ENCODE assay signal across 12 cellular contexts in genomic region chr11:126647735-126648134, GRCh38.
DNase-seq lines count a peak whose midpoint lies in the region; ATAC-seq and TF ChIP-seq lines count a peak whose summit lies in the region.
"Had no signal": no experiment of that assay in that cellular context is flagged by ENCODE, and none has a peak within 500 bp of the region (broad histone marks: within the 10 kb centered on the region; RNA-seq: fewer than 3 reads in every experiment).

No MANE protein-coding gene starts in this region.

- H3K9me3 Mint-ChIP-seq in Calu3 (ENCODE audit: low read depth, unreplicated experiment): peaks cover 4% of the 10 kb centered on the region
- H3K9me3 Mint-ChIP-seq: activated naive CD8-positive, alpha-beta T cell treated with anti-CD3 and anti-CD28 coated beads, Interleukin-2, amount 10 ng/mL, durations not matched to agents 7 days and 5 days had no signal

- no peaks in the 10 kb centered on the region; the same call in 1 of the 2 replicates for H3K4me1 ChIP-seq in PC-3 (ENCODE audit: insufficient read depth, low read length)

- H3K36me3 ChIP-seq in PC-3 (ENCODE audit: low read depth, low read length): no peaks in the 10 kb centered on the region

- no peak overlapping the region for H3K9ac ChIP-seq in PC-3 (ENCODE audit: low read length)

- H3K4me3 ChIP-seq in PC-3 (ENCODE audit: low read length) (no peak overlapping the region), epithelial cell of proximal tubule (ENCODE audit: low read depth, low read length) (no peak overlapping the region)

- peaks cover 9% of the 10 kb centered on the region for H3K4me1 Mint-ChIP-seq in Calu3 (ENCODE audit: low read depth, unreplicated experiment)
- H3K4me1 Mint-ChIP-seq: activated naive CD8-positive, alpha-beta T cell treated with anti-CD3 and anti-CD28 coated beads, Interleukin-2, amount 10 ng/mL, durations not matched to agents 7 days and 5 days had no signal

- no TSS peak for BruUV-seq in Calu3 (replicated peaks; lab: Mats Ljungman, UMichigan)
- BruUV-seq in PC-3 (replicated peaks; lab: Mats Ljungman, UMichigan): no TSS peak

- no peak overlapping the region for H3K27ac Mint-ChIP-seq in Calu3 (ENCODE audit: unreplicated experiment)
- H3K27ac Mint-ChIP-seq: activated naive CD8-positive, alpha-beta T cell treated with anti-CD3 and anti-CD28 coated beads, Interleukin-2, amount 10 ng/mL, durations not matched to agents 7 days and 5 days had no signal

- intact Hi-C loops in Calu3 (cut with micrococcal nuclease; ENCODE audit: unreplicated experiment) (no loop called here), PC-3 (cut with micrococcal nuclease) (no loop called here)

- H3K27me3 Mint-ChIP-seq in Calu3 (ENCODE audit: unreplicated experiment): peaks cover 12% of the 10 kb centered on the region

- H3K27ac ChIP-seq in PC-3 (ENCODE audit: low read length): no peak overlapping the region

- H3K27me3 ChIP-seq in PC-3 (ENCODE audit: low read length): peaks cover 37% of the 10 kb centered on the region

- no peak overlapping the region for H3K4me3 Mint-ChIP-seq in Calu3 (ENCODE audit: low read depth, unreplicated experiment)
- H3K4me3 Mint-ChIP-seq: activated naive CD8-positive, alpha-beta T cell treated with anti-CD3 and anti-CD28 coated beads, Interleukin-2, amount 10 ng/mL, durations not matched to agents 7 days and 5 days had no signal

- no peaks in the 10 kb centered on the region for H3K36me3 Mint-ChIP-seq in Calu3 (ENCODE audit: insufficient read depth, unreplicated experiment)
- H3K36me3 Mint-ChIP-seq: activated naive CD8-positive, alpha-beta T cell treated with anti-CD3 and anti-CD28 coated beads, Interleukin-2, amount 10 ng/mL, durations not matched to agents 7 days and 5 days had no signal

- CTCF ChIA-PET in Calu3 (lab: Charles Lee): no interaction called here
- CTCF ChIA-PET in PC-3 (lab: Charles Lee): no interaction called here

- POLR2A ChIA-PET in PC-3 (lab: Charles Lee; ENCODE audit: unreplicated experiment): no interaction called here

- H3K9me2 ChIP-seq in PC-3 (replicated peaks; ENCODE audit: low read length): no peaks in the 10 kb centered on the region

- no peaks in the 10 kb centered on the region for H4K20me1 ChIP-seq in PC-3 (ENCODE audit: low read length)

- H2AFZ ChIP-seq in PC-3 (ENCODE audit: low read length): no peak overlapping the region

- peak overlapping the region; percentile 24; the same call in 1 of the 2 replicates for H3K4me2 ChIP-seq in PC-3 (ENCODE audit: low read length)

- no peaks in the 10 kb centered on the region for H3K79me2 ChIP-seq in PC-3 (ENCODE audit: low read length)

- no peaks in the 10 kb centered on the region for H3F3A ChIP-seq in PC-3 (ENCODE audit: low read length, unreplicated experiment)

- DNase-seq in Calu3: peak; percentile 14
- peak; percentile 67 for DNase-seq in PC-3
- DNase-seq in epithelial cell of proximal tubule (ENCODE audit: low read depth): peak; percentile 7
- peak; percentile 49 for DNase-seq in non-pigmented ciliary epithelial cell (ENCODE audit: low read depth)
- no peak for DNase-seq in activated CD4-positive, alpha-beta T cell treated with anti-CD3 and anti-CD28 coated beads, Interleukin-2, amount 50 U/mL, for 1 hour
- DNase-seq in NCI-H1436 treated with DMSO at 0.1 percent for 48 hours (lab: John Stamatoyannopoulos, UW): no peak
- no peak for DNase-seq in activated gamma-delta T cell treated with Interleukin-2 at 50 U/mL for 16 hours
- no peak for DNase-seq in NCI-H2029 treated with DMSO at 0.1 percent for 48 hours (lab: John Stamatoyannopoulos, UW)
- DNase-seq: activated naive CD8-positive, alpha-beta T cell treated with anti-CD3 and anti-CD28 coated beads, Interleukin-2, amount 10 ng/mL, durations not matched to agents 7 days and 5 days; DMS153; Karpas-422 had no signal

- no peak for TF ChIP-seq CTCF in Calu3 (IDR thresholded peaks at IDR 0.05; ENCODE audit: unreplicated experiment)
- no peak for TF ChIP-seq CTCF in PC-3 (conservative IDR thresholded peaks at IDR 0.05; ENCODE audit: low read depth, low read length)
- no peak for TF ChIP-seq CTCF in epithelial cell of proximal tubule (conservative IDR thresholded peaks at IDR 0.05; ENCODE audit: low read depth, low read length)

- H3K9me3 ChIP-seq in PC-3 (ENCODE audit: low read length): no peaks in the 10 kb centered on the region

- peak; percentile 64 for ATAC-seq in PC-3
- ATAC-seq: left lobe of liver had no signal

Comparison
In these comparisons a context has a peak if more than half of its experiments do, and no peak if none do; other contexts are left out.
1. DNase-seq: peak in Calu3 (single experiment), PC-3 (single experiment), epithelial cell of proximal tubule (single experiment) and non-pigmented ciliary epithelial cell (single experiment); none in activated CD4-positive, alpha-beta T cell treated with anti-CD3 and anti-CD28 coated beads, Interleukin-2, amount 50 U/mL, for 1 hour (single experiment), NCI-H1436 treated with DMSO at 0.1 percent for 48 hours (single experiment), activated gamma-delta T cell treated with Interleukin-2 at 50 U/mL for 16 hours (single experiment) and NCI-H2029 treated with DMSO at 0.1 percent for 48 hours (single experiment).